In the genomic region with DNA sequence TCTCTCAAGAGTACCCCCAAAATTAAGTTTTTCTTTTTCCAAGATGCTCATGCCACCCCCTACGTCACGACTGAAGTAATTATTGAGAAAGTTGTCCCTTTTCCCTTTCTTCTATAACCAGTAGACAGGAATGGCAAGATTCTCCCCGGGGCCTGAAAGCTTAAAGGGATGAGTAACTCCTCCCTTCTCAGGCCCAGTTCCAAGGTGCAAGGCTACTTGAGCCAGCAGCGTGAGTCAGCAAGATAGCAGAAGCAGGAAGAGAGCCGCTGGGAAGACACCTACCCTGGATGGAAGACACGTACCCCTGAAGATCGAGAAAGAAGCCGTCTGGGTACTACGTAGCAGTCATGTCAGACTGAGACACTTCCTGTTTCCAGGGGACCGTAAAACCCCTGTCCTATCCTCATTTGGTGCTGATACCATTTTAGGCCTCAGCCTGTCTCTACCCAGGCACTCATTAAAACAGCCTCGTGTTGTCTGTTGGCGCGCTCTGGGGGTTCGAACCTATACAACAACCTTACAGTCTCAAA, we compare ENCODE assay signal across 12 cellular contexts.
DNase-seq lines count a peak whose midpoint lies in the region; ATAC-seq, FAIRE-seq and TF ChIP-seq lines count a peak whose summit lies in the region.
"Had no signal": no experiment of that assay in that cellular context is flagged by ENCODE, and none has a peak within 500 bp of the region (broad histone marks: within the 10 kb centered on the region; RNA-seq: fewer than 3 reads in every experiment).

No MANE protein-coding gene starts in this region.

- H3K27me3 ChIP-seq in trophoblast cell (ENCODE audit: insufficient read depth, low read length), result no peaks in the 10 kb centered on the region

- peak overlapping the region; percentile 79 for H2BK120ac ChIP-seq in trophoblast cell (ENCODE audit: insufficient read depth, low read length, poor library complexity)

- no peak overlapping the region for H3K4me2 ChIP-seq in trophoblast cell (ENCODE audit: low read length)

- peak overlapping the region; percentile 46 for H3K18ac ChIP-seq in trophoblast cell (ENCODE audit: low read length)

- FAIRE-seq in RCC 7860 (lab: Jason Lieb, UNC), result no peak
- FAIRE-seq in kidney (lab: Jason Lieb, UNC), result no peak

- peaks cover 3% of the 10 kb centered on the region for H3K79me2 ChIP-seq in trophoblast cell (ENCODE audit: control insufficient read depth, insufficient read depth, low read length, poor library complexity)

- no peak for TF ChIP-seq CTCF in kidney (IDR thresholded peaks at IDR 0.05; ENCODE audit: borderline replicate concordance, extremely low read depth, insufficient read depth)

- no peak overlapping the region for H2AK5ac ChIP-seq in trophoblast cell (ENCODE audit: low read length)

- DNase-seq in Daoy (ENCODE audit: low read depth) (peak; percentile 81), RCC 7860 (ENCODE audit: low spot score) (peak; percentile 56), fibroblast of peridontal ligament (ENCODE audit: extremely low read depth) (peak; percentile 61), trophoblast cell (peak; percentile 88 to 90), kidney (no peak), NCI-H2107 (lab: John Stamatoyannopoulos, UW) (no peak)
- DNase-seq: activated T-cell treated with anti-CD3 and anti-CD28 coated beads, Interleukin-2, amount 50 U/mL, for 4 hours; dorsolateral prefrontal cortex; NCI-H526 treated with DMSO at 0.1 percent for 48 hours; T-helper 17 cell had no signal

- no peak overlapping the region for H3K27ac ChIP-seq in trophoblast cell (ENCODE audit: low read depth, low read length)
- H3K27ac ChIP-seq in kidney (ENCODE audit: low read depth in 2 of 2, low read length in 2 of 2), result no peak overlapping the region
- H3K27ac ChIP-seq: dorsolateral prefrontal cortex had no signal

- H3K4me3 ChIP-seq in trophoblast cell (ENCODE audit: low read depth, low read length) (no peak overlapping the region), kidney (ENCODE audit: low read length in 2 of 2) (no peak overlapping the region)
- H3K4me3 ChIP-seq: dorsolateral prefrontal cortex had no signal

- WGBS in trophoblast cell (ENCODE audit: extremely low coverage, insufficient coverage, insufficient read length), result no CpG with 5 or more reads among the region's 14 CpGs

- H3K9ac ChIP-seq in trophoblast cell (ENCODE audit: low read length) (no peak overlapping the region), kidney (ENCODE audit: low read length in 2 of 2) (no peak overlapping the region)

- H4K8ac ChIP-seq in trophoblast cell (ENCODE audit: low read depth, low read length), result peak overlapping the region; percentile 53

- no peak overlapping the region for H4K12ac ChIP-seq in trophoblast cell (ENCODE audit: low read depth, low read length)

- no peak overlapping the region for H2BK5ac ChIP-seq in trophoblast cell (ENCODE audit: low read depth, low read length, poor library complexity)

- H3K36me3 ChIP-seq in trophoblast cell (ENCODE audit: control insufficient read depth in 1 of 2, insufficient read depth in 2 of 2, low read length in 2 of 2), result no peaks in the 10 kb centered on the region
- H3K36me3 ChIP-seq in kidney (ENCODE audit: control insufficient read depth in 1 of 2, insufficient read depth in 2 of 2, low read length in 2 of 2), result no peaks in the 10 kb centered on the region

- ATAC-seq in HG02623 (IDR thresholded peaks at IDR 0.05; ENCODE audit: unreplicated experiment) (no peak), HG02981 (IDR thresholded peaks at IDR 0.05; ENCODE audit: unreplicated experiment) (no peak)
- ATAC-seq: activated T-cell treated with anti-CD3 and anti-CD28 coated beads, Interleukin-2, amount 50 U/mL, for 4 hours; T-helper 17 cell had no signal

- peaks cover 4 to 6% of the 10 kb centered on the region in 2 experiments for H3K4me1 ChIP-seq in trophoblast cell (ENCODE audit: control insufficient read depth in 1 of 2, insufficient read depth in 2 of 2, low read length in 2 of 2)
- no peaks in the 10 kb centered on the region for H3K4me1 ChIP-seq in kidney (ENCODE audit: control insufficient read depth in 1 of 2, insufficient read depth in 1 of 2, low read depth in 1 of 2, low read length in 2 of 2)

- H3K79me1 ChIP-seq in trophoblast cell (ENCODE audit: low read length), result peaks cover 4% of the 10 kb centered on the region

- H3K4ac ChIP-seq in trophoblast cell (ENCODE audit: low read depth, low read length), result no peak overlapping the region

- H3K9me3 ChIP-seq in trophoblast cell (ENCODE audit: insufficient read depth, low read depth, low read length), result no peaks in the 10 kb centered on the region
- no peaks in the 10 kb centered on the region for H3K9me3 ChIP-seq in kidney (ENCODE audit: control insufficient read depth in 1 of 2, low read length in 2 of 2)

- intact Hi-C loops in kidney (cut with DNase I), result no loop called here

- H2BK12ac ChIP-seq in trophoblast cell (ENCODE audit: low read length), result peak overlapping the region; percentile 50

- H4K91ac ChIP-seq in trophoblast cell (ENCODE audit: low read depth, low read length), result peak overlapping the region; percentile 70

- no peak overlapping the region for H3K23ac ChIP-seq in trophoblast cell (ENCODE audit: low read length)

- peak overlapping the region; percentile 81 for H2AFZ ChIP-seq in trophoblast cell (ENCODE audit: insufficient read depth, low read length, poor library complexity)

- peak overlapping the region; percentile 57 for H3K14ac ChIP-seq in trophoblast cell (ENCODE audit: low read length)

Comparison
In these comparisons a context has a peak if more than half of its experiments do, and no peak if none do; other contexts are left out.
1. DNase-seq: peak in Daoy (single experiment), RCC 7860 (single experiment), fibroblast of peridontal ligament (single experiment) and trophoblast cell (2 of 2); none in kidney (single experiment) and NCI-H2107 (single experiment).